In the genomic region with DNA sequence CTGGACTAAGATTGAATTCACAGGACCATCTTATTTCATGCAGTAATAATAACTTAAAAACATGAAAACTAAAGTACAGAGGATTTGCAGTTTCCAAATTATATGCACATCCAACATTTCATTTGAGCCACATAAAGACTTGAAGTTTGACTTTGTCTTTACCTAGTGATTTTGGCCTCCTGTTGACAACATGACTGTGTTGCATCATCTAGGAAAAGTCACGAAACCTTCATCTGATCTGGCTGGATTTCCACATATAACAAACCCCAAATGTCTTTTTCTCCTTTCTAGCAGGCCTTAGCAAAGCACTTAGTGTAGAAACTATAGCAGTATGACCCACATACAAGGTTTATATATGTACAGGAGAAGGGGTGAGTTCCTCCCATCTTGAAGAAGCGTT, we compare ENCODE assay signal across 2 cellular contexts.
TF ChIP-seq lines count a peak whose summit lies in the region.

No MANE protein-coding gene starts in this region.

TF ChIP-seq in IMR-90, 13 proteins besides CTCF, POLR2A, EP300 and RAD21:
- TF ChIP-seq SMC3 (IDR thresholded peaks at IDR 0.05; ENCODE audit: low read depth, low read length) (no peak), CEBPB (IDR thresholded peaks at IDR 0.05; ENCODE audit: low read depth, low read length) (peak; percentile 77), RFX5 (IDR thresholded peaks at IDR 0.05; ENCODE audit: low read depth, low read length) (no peak)
TF ChIP-seq in IMR-90: peak in this region for 1.

TF ChIP-seq in H1, 55 proteins besides CTCF, POLR2A, EP300 and RAD21:
- TF ChIP-seq BCL11A (IDR thresholded peaks at IDR 0.05; ENCODE audit: low read depth in 2 of 2, low read length in 2 of 2): no peak
- no peak for TF ChIP-seq TEAD4 (IDR thresholded peaks at IDR 0.05; ENCODE audit: low read depth, low read length)
- TF ChIP-seq CREB1 (IDR thresholded peaks at IDR 0.05): no peak
- TF ChIP-seq RFX5 (IDR thresholded peaks at IDR 0.05; ENCODE audit: borderline replicate concordance, low read depth, low read length): no peak
- no peak for TF ChIP-seq PHF8 (conservative IDR thresholded peaks at IDR 0.05; ENCODE audit: low read depth, low read length)
- TF ChIP-seq ZNF274 (IDR thresholded peaks at IDR 0.05; ENCODE audit: borderline replicate concordance, extremely low read depth, low read length): no peak
